8 cellular contexts compared by ENCODE assay signal in genomic region chrX:2819345-2820130, GRCh38. TPM values are rescaled to one million over a fixed set of nuclear protein-coding genes. Genes with fewer than 3 reads are reported as not detected.
DNase-seq lines count a peak whose midpoint lies in the region; FAIRE-seq and TF ChIP-seq lines count a peak whose summit lies in the region.

No MANE protein-coding gene starts in this region.

- H3K9me3 ChIP-seq in HEK293 (ENCODE audit: control insufficient read depth, insufficient read depth, low read depth, low read length): no peaks in the 10 kb centered on the region
- H3K9me3 ChIP-seq in kidney (ENCODE audit: control insufficient read depth in 1 of 2, low read length in 2 of 2): no peaks in the 10 kb centered on the region

- DNase-seq in COLO668 (lab: John Stamatoyannopoulos, UW; ENCODE audit: unreplicated experiment): peak; percentile 17
- DNase-seq in kidney epithelial cell (ENCODE audit: low read depth): no peak
- DNase-seq in activated T-cell treated with anti-CD3 and anti-CD28 coated beads, Interleukin-2, amount 50 U/mL, for 1 hour: no peak
- DNase-seq in kidney: no peak
- DNase-seq in GM10266 (ENCODE audit: extremely low spot score): no peak
- no peak for DNase-seq in C1 segment of cervical spinal cord (lab: John Stamatoyannopoulos, UW)

- FAIRE-seq in TTC549 (lab: Jason Lieb, UNC) (peak; percentile 77), kidney (lab: Jason Lieb, UNC) (no peak)

- POLR2A ChIA-PET in HEK293 (lab: Yijun Ruan, JAX): no interaction called here

- CTCF ChIA-PET in HEK293 (lab: Yijun Ruan, JAX): no interaction called here

- TF ChIP-seq CTCF in HEK293 (tag by site-specific recombination; IDR thresholded peaks at IDR 0.05) (no peak), kidney epithelial cell (IDR thresholded peaks at IDR 0.05; ENCODE audit: insufficient read depth, low read length, poor library complexity, severe bottlenecking) (peak; percentile 45), kidney (IDR thresholded peaks at IDR 0.05; ENCODE audit: borderline replicate concordance, extremely low read depth, insufficient read depth) (no peak), GM10266 (IDR thresholded peaks at IDR 0.05; ENCODE audit: control insufficient read depth, insufficient read depth, low read depth, missing control alignments) (no peak)

- no peak overlapping the region for H3K4me3 ChIP-seq in HEK293 (ENCODE audit: low read depth, low read length)
- no peak overlapping the region for H3K4me3 ChIP-seq in kidney epithelial cell (ENCODE audit: low read depth, low read length)
- no peak overlapping the region for H3K4me3 ChIP-seq in kidney (ENCODE audit: low read length in 2 of 2)

- no peaks in the 10 kb centered on the region for H3K36me3 ChIP-seq in HEK293 (ENCODE audit: control insufficient read depth in 2 of 2, insufficient read depth in 1 of 2, low read length in 2 of 2)
- H3K36me3 ChIP-seq in kidney epithelial cell (ENCODE audit: control insufficient read depth, insufficient read depth, low read length): no peaks in the 10 kb centered on the region
- H3K36me3 ChIP-seq in kidney (ENCODE audit: control insufficient read depth in 1 of 2, insufficient read depth in 2 of 2, low read length in 2 of 2): no peaks in the 10 kb centered on the region

- H3K27me3 ChIP-seq in kidney epithelial cell (ENCODE audit: control insufficient read depth, insufficient read depth, low read length): no peaks in the 10 kb centered on the region

- intact Hi-C loops in kidney (cut with DNase I): loop anchor here (10.0 kb wide), 1 partner anchor 175 kb away; no protein-coding TSS in a partner anchor

- H3K27ac ChIP-seq in HEK293 (ENCODE audit: extremely low read depth, low read depth, low read length) (no peak overlapping the region), kidney (ENCODE audit: low read depth in 2 of 2, low read length in 2 of 2) (no peak overlapping the region)

- no peaks in the 10 kb centered on the region for H3K4me1 ChIP-seq in HEK293 (ENCODE audit: control insufficient read depth, insufficient read depth, low read length)
- no peaks in the 10 kb centered on the region for H3K4me1 ChIP-seq in kidney (ENCODE audit: control insufficient read depth in 1 of 2, insufficient read depth in 1 of 2, low read depth in 1 of 2, low read length in 2 of 2)

- no peak overlapping the region for H3K9ac ChIP-seq in kidney (ENCODE audit: low read length in 2 of 2)

TF ChIP-seq in HEK293, 187 proteins besides CTCF, POLR2A, EP300 and RAD21:
- TF ChIP-seq ZBTB17 (tag by site-specific recombination; IDR thresholded peaks at IDR 0.05) (no peak), ZNF76 (tag by site-specific recombination; IDR thresholded peaks at IDR 0.05; ENCODE audit: borderline replicate concordance, low read depth) (no peak), ZNF2 (tag by site-specific recombination; IDR thresholded peaks at IDR 0.05) (no peak), ZNF19 (tag by site-specific recombination; IDR thresholded peaks at IDR 0.05; ENCODE audit: low read depth) (no peak), ZNF664 (tag by site-specific recombination; IDR thresholded peaks at IDR 0.05) (no peak), ZNF221 (tag by site-specific recombination; IDR thresholded peaks at IDR 0.05; ENCODE audit: borderline replicate concordance) (no peak), TRIM28 (IDR thresholded peaks at IDR 0.05; ENCODE audit: borderline replicate concordance, low read length) (peak; percentile 48; the same call in 1 of the 2 replicates), ZNF510 (tag by site-specific recombination; IDR thresholded peaks at IDR 0.05; ENCODE audit: insufficient replicate concordance) (no peak), ZNF138 (tag by site-specific recombination; IDR thresholded peaks at IDR 0.05; ENCODE audit: borderline replicate concordance) (no peak), ZNF530 (tag by site-specific recombination; IDR thresholded peaks at IDR 0.05; ENCODE audit: low read depth) (no peak), ZNF768 (tag by site-specific recombination; IDR thresholded peaks at IDR 0.05) (no peak), ZNF654 (tag by site-specific recombination; IDR thresholded peaks at IDR 0.05; ENCODE audit: low read depth) (peak; percentile 36; the same call in 1 of the 2 replicates), SETDB1 (IDR thresholded peaks at IDR 0.05; ENCODE audit: insufficient read length, low read length) (peak; percentile 81), ZSCAN16 (tag by site-specific recombination; IDR thresholded peaks at IDR 0.05) (no peak), ZNF561 (tag by site-specific recombination; IDR thresholded peaks at IDR 0.05; ENCODE audit: borderline replicate concordance) (no peak), ZNF692 (tag by site-specific recombination; IDR thresholded peaks at IDR 0.05) (no peak), ZNF513 (tag by site-specific recombination; IDR thresholded peaks at IDR 0.05) (no peak), ZNF157 (tag by site-specific recombination; IDR thresholded peaks at IDR 0.05) (peak; percentile 94), GLIS2 (tag by site-specific recombination; IDR thresholded peaks at IDR 0.05) (no peak)

RNA-seq across cellular contexts. Expression of gene GYG2, which starts 9.2 kb away (rescaled TPM):
- total RNA-seq in kidney epithelial cell: 2.2 and 2.5 TPM in 2 replicates
- total RNA-seq in kidney: 2.2 TPM
- 2.9 TPM for polyA plus RNA-seq in kidney (ENCODE audit: insufficient read depth, low read depth, low replicate concordance)
